ENCODE assay signal across 1 cellular context in genomic region chr11:107849791-107850190, GRCh38.
TF ChIP-seq lines count a peak whose summit lies in the region.

No MANE protein-coding gene starts in this region.

TF ChIP-seq in HCT116, 20 proteins besides CTCF, POLR2A, EP300 and RAD21 (continued from another document):
- TF ChIP-seq, protein P1, sequence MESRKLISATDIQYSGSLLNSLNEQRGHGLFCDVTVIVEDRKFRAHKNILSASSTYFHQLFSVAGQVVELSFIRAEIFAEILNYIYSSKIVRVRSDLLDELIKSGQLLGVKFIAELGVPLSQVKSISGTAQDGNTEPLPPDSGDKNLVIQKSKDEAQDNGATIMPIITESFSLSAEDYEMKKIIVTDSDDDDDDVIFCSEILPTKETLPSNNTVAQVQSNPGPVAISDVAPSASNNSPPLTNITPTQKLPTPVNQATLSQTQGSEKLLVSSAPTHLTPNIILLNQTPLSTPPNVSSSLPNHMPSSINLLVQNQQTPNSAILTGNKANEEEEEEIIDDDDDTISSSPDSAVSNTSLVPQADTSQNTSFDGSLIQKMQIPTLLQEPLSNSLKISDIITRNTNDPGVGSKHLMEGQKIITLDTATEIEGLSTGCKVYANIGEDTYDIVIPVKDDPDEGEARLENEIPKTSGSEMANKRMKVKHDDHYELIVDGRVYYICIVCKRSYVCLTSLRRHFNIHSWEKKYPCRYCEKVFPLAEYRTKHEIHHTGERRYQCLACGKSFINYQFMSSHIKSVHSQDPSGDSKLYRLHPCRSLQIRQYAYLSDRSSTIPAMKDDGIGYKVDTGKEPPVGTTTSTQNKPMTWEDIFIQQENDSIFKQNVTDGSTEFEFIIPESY (IDR thresholded peaks at IDR 0.05; ENCODE audit: extremely low read depth, insufficient replicate concordance, low read length), result no peak
- TF ChIP-seq POLR2AphosphoS5 (IDR thresholded peaks at IDR 0.05; ENCODE audit: low read depth, low read length), result no peak
- TF ChIP-seq EGR1 (IDR thresholded peaks at IDR 0.05; ENCODE audit: low read depth), result no peak
- no peak for TF ChIP-seq MAX (IDR thresholded peaks at IDR 0.05)
